ENCODE assay signal across 8 cellular contexts in the genomic region with DNA sequence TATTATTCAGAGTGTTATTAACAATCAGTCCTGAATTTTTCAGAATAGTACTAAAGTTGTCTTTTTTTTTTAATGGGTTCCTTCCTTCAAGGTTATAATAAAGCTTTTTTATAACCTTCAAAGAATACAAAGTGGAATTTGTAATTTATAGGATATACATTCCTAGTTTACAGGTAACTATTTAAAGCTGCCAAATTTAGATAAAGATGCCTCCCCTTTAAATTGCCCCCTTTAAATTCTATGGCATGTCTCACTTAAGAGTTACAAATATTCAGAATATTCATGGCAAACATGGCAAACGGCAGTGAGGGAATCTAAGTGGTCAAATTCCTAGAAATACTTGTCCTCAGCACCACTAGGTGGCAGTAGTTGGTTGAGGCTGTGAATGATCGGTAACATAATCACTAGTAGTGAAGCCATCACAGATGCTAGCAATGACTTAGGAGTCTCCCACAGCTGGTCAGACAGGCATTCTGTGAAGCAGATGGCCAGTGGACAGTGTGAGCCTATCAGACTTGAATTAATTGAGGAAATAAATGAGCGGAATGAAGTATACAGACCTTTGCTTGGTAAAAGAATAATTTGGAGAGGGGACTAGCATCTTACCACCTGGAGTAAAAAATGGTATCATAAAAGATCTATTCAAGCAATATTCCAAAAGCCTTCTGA.
DNase-seq lines count a peak whose midpoint lies in the region; ATAC-seq, FAIRE-seq and TF ChIP-seq lines count a peak whose summit lies in the region.

No MANE protein-coding gene starts in this region.

- FAIRE-seq in endometrium (lab: Jason Lieb, UNC) = peak; percentile 84

- H3K9me3 Mint-ChIP-seq in CD8-positive, alpha-beta T cell = no peaks in the 10 kb centered on the region

- no peaks in the 10 kb centered on the region for H3K4me1 Mint-ChIP-seq in CD8-positive, alpha-beta T cell (ENCODE audit: low read depth)

- no peaks in the 10 kb centered on the region for H3K9me3 ChIP-seq in CD8-positive, alpha-beta T cell (ENCODE audit: low read length)

- no peak overlapping the region for H3K4me3 Mint-ChIP-seq in CD8-positive, alpha-beta T cell

- H3K4me1 ChIP-seq in CD8-positive, alpha-beta T cell (ENCODE audit: insufficient read depth, low read length) = no peaks in the 10 kb centered on the region

- H3K4me3 ChIP-seq in CD8-positive, alpha-beta T cell (ENCODE audit: low read depth, low read length) = no peak overlapping the region

- TF ChIP-seq CTCF in CD8-positive, alpha-beta T cell (IDR thresholded peaks at IDR 0.05) = peak; percentile 77

- no peaks in the 10 kb centered on the region for H3K36me3 ChIP-seq in CD8-positive, alpha-beta T cell (ENCODE audit: insufficient read depth, low read length)

- H3K27me3 Mint-ChIP-seq in CD8-positive, alpha-beta T cell (ENCODE audit: low read depth) = no peaks in the 10 kb centered on the region

- ATAC-seq in CD8-positive, alpha-beta T cell = peak; percentile 49
- ATAC-seq in GM19372 (IDR thresholded peaks at IDR 0.05; ENCODE audit: low read depth, unreplicated experiment) (peak; percentile 74), HG03575 (IDR thresholded peaks at IDR 0.05; ENCODE audit: extremely low read depth, insufficient number of reproducible peaks, low FRiP score, unreplicated experiment) (peak; percentile 87)

- no peaks in the 10 kb centered on the region for H3K27me3 ChIP-seq in CD8-positive, alpha-beta T cell (ENCODE audit: insufficient read depth, low read length)

- peak; percentile 5 to 65 (median 36) for DNase-seq in CD8-positive, alpha-beta T cell
- DNase-seq in NCI-H748 treated with DMSO at 0.1 percent for 48 hours (lab: John Stamatoyannopoulos, UW) (peak; percentile 35), middle frontal gyrus (ENCODE audit: extremely low spot score, low spot score) (peak; percentile 83)
- DNase-seq in activated CD4-positive, alpha-beta T cell treated with anti-CD3 and anti-CD28 coated beads, Interleukin-2, amount 50 U/mL, for 48 hours = peak; percentile 18 to 53
- DNase-seq in stimulated activated naive CD4-positive, alpha-beta T cell treated with Interleukin-2 at 50 U/mL for 16 hours (lab: John Stamatoyannopoulos, UW) = peak; percentile 26

- CTCF ChIA-PET in CD8-positive, alpha-beta T cell (lab: Charles Lee) = interaction anchor here (0.6 to 3.9 kb wide), 29 partner anchors 7 to 886 kb away, joined by 3 to 32 read pairs (median 4); a partner anchor contains a TSS

- H3K27ac ChIP-seq in CD8-positive, alpha-beta T cell (ENCODE audit: low read depth, low read length) = no peak overlapping the region

- no peaks in the 10 kb centered on the region for H3K36me3 Mint-ChIP-seq in CD8-positive, alpha-beta T cell

- no peak overlapping the region for H3K27ac Mint-ChIP-seq in CD8-positive, alpha-beta T cell

- intact Hi-C loops in CD8-positive, alpha-beta T cell (cut with DNase I, micrococcal nuclease) = loop anchor here (1.0 to 10.0 kb wide), 7 partner anchors 85 to 1125 kb away; a partner anchor contains a TSS

- POLR2A ChIA-PET in CD8-positive, alpha-beta T cell (lab: Charles Lee) = no interaction called here

Comparison
In these comparisons a context has a peak if more than half of its experiments do, and no peak if none do; other contexts are left out.
1. DNase-seq: peak in every context shown above with its lines; median percentile 83 in middle frontal gyrus; 36 in CD8-positive, alpha-beta T cell; 36 in activated CD4-positive, alpha-beta T cell treated with anti-CD3 and anti-CD28 coated beads, Interleukin-2, amount 50 U/mL, for 48 hours; 35 in NCI-H748 treated with DMSO at 0.1 percent for 48 hours; 26 in stimulated activated naive CD4-positive, alpha-beta T cell treated with Interleukin-2 at 50 U/mL for 16 hours.